Comparison of ENCODE assay signal across 23 cellular contexts in the genomic region with DNA sequence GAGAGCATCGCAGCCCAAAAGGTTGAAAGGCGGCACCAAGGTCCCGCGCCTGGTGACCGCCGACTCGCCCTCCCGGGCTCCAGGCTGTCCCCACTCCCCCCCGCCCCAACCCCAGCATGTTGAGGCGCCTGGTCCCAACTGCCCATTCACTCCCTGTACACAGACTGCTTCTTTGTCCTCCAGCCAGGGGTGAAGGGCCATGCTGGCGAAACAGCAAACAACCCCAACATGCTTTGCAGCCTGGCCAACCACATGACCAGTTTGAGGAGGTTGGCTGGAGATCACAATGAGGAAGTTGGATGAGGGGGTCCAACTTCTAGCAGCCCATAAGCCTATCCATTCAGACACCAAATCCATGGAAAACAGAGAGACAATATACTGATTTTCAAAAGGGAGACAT. TPM values are rescaled to one million over a fixed set of nuclear protein-coding genes. Genes with fewer than 3 reads are reported as not detected.
A peak's percentile ranks its signal among the peaks of the same experiment; 100 is the strongest.
DNase-seq lines count a peak whose midpoint lies in the region; ATAC-seq and TF ChIP-seq lines count a peak whose summit lies in the region.
"Had no signal": no experiment of that assay in that cellular context is flagged by ENCODE, and none has a peak within 500 bp of the region (broad histone marks: within the 10 kb centered on the region; RNA-seq: fewer than 3 reads in every experiment).

No MANE protein-coding gene starts in this region.

- peaks cover 3 to 78% (median 38%) of the 10 kb centered on the region in 4 donors for H3K4me1 ChIP-seq in tibial nerve

- no peaks in the 10 kb centered on the region for H3K27me3 Mint-ChIP-seq in activated naive CD8-positive, alpha-beta T cell treated with anti-CD3 and anti-CD28 coated beads, Interleukin-2, amount 10 ng/mL, durations not matched to agents 7 days and 5 days
- no peaks in the 10 kb centered on the region for H3K27me3 Mint-ChIP-seq in activated naive CD8-positive, alpha-beta T cell treated with anti-CD3 and anti-CD28 coated beads, Interleukin-2, amount 50 U/mL, for 24 hours
- H3K27me3 Mint-ChIP-seq: activated CD4-positive, alpha-beta T cell treated with anti-CD3 and anti-CD28 coated beads, Interleukin-2, amount 10 ng/mL, durations not matched to agents 7 days and 5 days; activated CD8-positive, alpha-beta memory T cell treated with anti-CD3 and anti-CD28 coated beads, Interleukin-2, amount 10 ng/mL, durations not matched to agents 7 days and 5 days; activated naive CD4-positive, alpha-beta T cell treated with anti-CD3 and anti-CD28 coated beads, Interleukin-2, amount 10 ng/mL, durations not matched to agents 7 days and 5 days; T-helper 17 cell had no signal

- no peaks in the 10 kb centered on the region for H3K27me3 ChIP-seq in tibial nerve
- H3K27me3 ChIP-seq: testis had no signal

- TF ChIP-seq CTCF in tibial nerve (IDR thresholded peaks at IDR 0.05) = no peak

- 54 to 65% methylated on average over 11 of the region's 11 CpGs for WGBS in tibial nerve, 2 donors

- no peak for ATAC-seq in activated naive CD8-positive, alpha-beta T cell treated with anti-CD3 and anti-CD28 coated beads, Interleukin-2, amount 10 ng/mL, durations not matched to agents 7 days and 5 days (ENCODE audit: low read depth)
- no peak for ATAC-seq in activated naive CD8-positive, alpha-beta T cell treated with anti-CD3 and anti-CD28 coated beads, Interleukin-2, amount 50 U/mL, for 24 hours
- ATAC-seq in HG03469 (IDR thresholded peaks at IDR 0.05; ENCODE audit: unreplicated experiment) = no peak
- ATAC-seq: activated CD8-positive, alpha-beta memory T cell treated with anti-CD3 and anti-CD28 coated beads, Interleukin-2, amount 10 ng/mL, durations not matched to agents 7 days and 5 days; left lobe of liver; T-helper 17 cell had no signal

- H3K27ac Mint-ChIP-seq in activated naive CD8-positive, alpha-beta T cell treated with anti-CD3 and anti-CD28 coated beads, Interleukin-2, amount 10 ng/mL, durations not matched to agents 7 days and 5 days = peak overlapping the region; percentile 34
- no peak overlapping the region for H3K27ac Mint-ChIP-seq in activated naive CD8-positive, alpha-beta T cell treated with anti-CD3 and anti-CD28 coated beads, Interleukin-2, amount 50 U/mL, for 24 hours
- H3K27ac Mint-ChIP-seq: activated CD4-positive, alpha-beta T cell treated with anti-CD3 and anti-CD28 coated beads, Interleukin-2, amount 10 ng/mL, durations not matched to agents 7 days and 5 days; activated CD8-positive, alpha-beta memory T cell treated with anti-CD3 and anti-CD28 coated beads, Interleukin-2, amount 10 ng/mL, durations not matched to agents 7 days and 5 days; activated naive CD4-positive, alpha-beta T cell treated with anti-CD3 and anti-CD28 coated beads, Interleukin-2, amount 10 ng/mL, durations not matched to agents 7 days and 5 days; mesothelial cell of epicardium; T-helper 17 cell had no signal

- H3K4me3 Mint-ChIP-seq in activated naive CD8-positive, alpha-beta T cell treated with anti-CD3 and anti-CD28 coated beads, Interleukin-2, amount 10 ng/mL, durations not matched to agents 7 days and 5 days = no peak overlapping the region
- H3K4me3 Mint-ChIP-seq in activated naive CD8-positive, alpha-beta T cell treated with anti-CD3 and anti-CD28 coated beads, Interleukin-2, amount 50 U/mL, for 24 hours = no peak overlapping the region
- H3K4me3 Mint-ChIP-seq: activated CD4-positive, alpha-beta T cell treated with anti-CD3 and anti-CD28 coated beads, Interleukin-2, amount 10 ng/mL, durations not matched to agents 7 days and 5 days; activated CD8-positive, alpha-beta memory T cell treated with anti-CD3 and anti-CD28 coated beads, Interleukin-2, amount 10 ng/mL, durations not matched to agents 7 days and 5 days; activated naive CD4-positive, alpha-beta T cell treated with anti-CD3 and anti-CD28 coated beads, Interleukin-2, amount 10 ng/mL, durations not matched to agents 7 days and 5 days; mesothelial cell of epicardium; T-helper 17 cell had no signal

- TF ChIP-seq EP300 in tibial nerve (IDR thresholded peaks at IDR 0.05) = peak in 1 of 2 donors; percentile 88

- TF ChIP-seq POLR2A in tibial nerve (IDR thresholded peaks at IDR 0.05) = no peak

- H3K9me3 ChIP-seq in tibial nerve = no peaks in the 10 kb centered on the region
- H3K9me3 ChIP-seq: MG63, testis had no signal

- H3K4me1 Mint-ChIP-seq in activated naive CD8-positive, alpha-beta T cell treated with anti-CD3 and anti-CD28 coated beads, Interleukin-2, amount 10 ng/mL, durations not matched to agents 7 days and 5 days = peaks cover 7% of the 10 kb centered on the region
- no peaks in the 10 kb centered on the region for H3K4me1 Mint-ChIP-seq in activated naive CD8-positive, alpha-beta T cell treated with anti-CD3 and anti-CD28 coated beads, Interleukin-2, amount 50 U/mL, for 24 hours
- H3K4me1 Mint-ChIP-seq: activated CD8-positive, alpha-beta memory T cell treated with anti-CD3 and anti-CD28 coated beads, Interleukin-2, amount 10 ng/mL, durations not matched to agents 7 days and 5 days; activated naive CD4-positive, alpha-beta T cell treated with anti-CD3 and anti-CD28 coated beads, Interleukin-2, amount 10 ng/mL, durations not matched to agents 7 days and 5 days had no signal

- H3K4me3 ChIP-seq in tibial nerve = peak overlapping the region in 1 of 4 donors; percentile 41
- H3K4me3 ChIP-seq: K562, MG63, testis had no signal

- peak overlapping the region; percentile 69 to 90 (median 84) for H3K27ac ChIP-seq in tibial nerve
- H3K27ac ChIP-seq: testis, WERI-Rb-1 had no signal

- H3K36me3 Mint-ChIP-seq in activated naive CD8-positive, alpha-beta T cell treated with anti-CD3 and anti-CD28 coated beads, Interleukin-2, amount 10 ng/mL, durations not matched to agents 7 days and 5 days = no peaks in the 10 kb centered on the region
- H3K36me3 Mint-ChIP-seq in activated naive CD8-positive, alpha-beta T cell treated with anti-CD3 and anti-CD28 coated beads, Interleukin-2, amount 50 U/mL, for 24 hours (ENCODE audit: low read depth) = no peaks in the 10 kb centered on the region
- H3K36me3 Mint-ChIP-seq: activated CD8-positive, alpha-beta memory T cell treated with anti-CD3 and anti-CD28 coated beads, Interleukin-2, amount 10 ng/mL, durations not matched to agents 7 days and 5 days; activated naive CD4-positive, alpha-beta T cell treated with anti-CD3 and anti-CD28 coated beads, Interleukin-2, amount 10 ng/mL, durations not matched to agents 7 days and 5 days; mesothelial cell of epicardium had no signal

- no peak for DNase-seq in activated naive CD8-positive, alpha-beta T cell treated with anti-CD3 and anti-CD28 coated beads, Interleukin-2, amount 10 ng/mL, durations not matched to agents 7 days and 5 days
- DNase-seq in activated naive CD8-positive, alpha-beta T cell treated with anti-CD3 and anti-CD28 coated beads, Interleukin-2, amount 50 U/mL, for 24 hours = no peak
- DNase-seq in globus pallidus (ENCODE audit: low spot score) (peak; percentile 94), nucleus accumbens (lab: John Stamatoyannopoulos, UW) (peak in 51 of 56 donors; percentile 23 to 92 (median 73)), tibial nerve (ENCODE audit: low spot score in 2 of 2) (no peak), NCI-H345 (lab: John Stamatoyannopoulos, UW) (no peak), AML-193 (lab: John Stamatoyannopoulos, UW) (no peak)
- DNase-seq: 8988T; activated CD4-positive, alpha-beta T cell treated with anti-CD3 and anti-CD28 coated beads, Interleukin-2, amount 10 ng/mL, durations not matched to agents 7 days and 5 days; activated CD8-positive, alpha-beta memory T cell treated with anti-CD3 and anti-CD28 coated beads, Interleukin-2, amount 10 ng/mL, durations not matched to agents 7 days and 5 days; activated naive CD4-positive, alpha-beta T cell treated with anti-CD3 and anti-CD28 coated beads, Interleukin-2, amount 10 ng/mL, durations not matched to agents 7 days and 5 days; H9; MG63; NCI-H1436; NCI-H526; stimulated activated CD8-positive, alpha-beta memory T cell treated with anti-CD3 and anti-CD28 coated beads, Interleukin-4, amount 100 ng/mL, for 48 hours; T-helper 17 cell; testis; WERI-Rb-1 had no signal

- POLR2A ChIA-PET in activated naive CD8-positive, alpha-beta T cell treated with anti-CD3 and anti-CD28 coated beads, Interleukin-2, amount 10 ng/mL, durations not matched to agents 7 days and 5 days (lab: Charles Lee) = no interaction called here

- no peaks in the 10 kb centered on the region for H3K36me3 ChIP-seq in tibial nerve
- H3K36me3 ChIP-seq: MG63 had no signal

- no peaks in the 10 kb centered on the region for H3K9me3 Mint-ChIP-seq in activated naive CD8-positive, alpha-beta T cell treated with anti-CD3 and anti-CD28 coated beads, Interleukin-2, amount 10 ng/mL, durations not matched to agents 7 days and 5 days
- H3K9me3 Mint-ChIP-seq in activated naive CD8-positive, alpha-beta T cell treated with anti-CD3 and anti-CD28 coated beads, Interleukin-2, amount 50 U/mL, for 24 hours = no peaks in the 10 kb centered on the region
- H3K9me3 Mint-ChIP-seq: activated CD4-positive, alpha-beta T cell treated with anti-CD3 and anti-CD28 coated beads, Interleukin-2, amount 10 ng/mL, durations not matched to agents 7 days and 5 days; activated naive CD4-positive, alpha-beta T cell treated with anti-CD3 and anti-CD28 coated beads, Interleukin-2, amount 10 ng/mL, durations not matched to agents 7 days and 5 days; H9; mesothelial cell of epicardium had no signal

RNA-seq across cellular contexts. Expression of gene PDE9A, which starts 13.5 kb away (rescaled TPM):
- 1 to 10 TPM; 7.5 to 9.5 TPM for total RNA-seq in activated naive CD8-positive, alpha-beta T cell treated with anti-CD3 and anti-CD28 coated beads, Interleukin-2, amount 10 ng/mL, durations not matched to agents 7 days and 5 days
- total RNA-seq in tibial nerve = 10 to 100 TPM; 26.7 to 30.6 (median 28.7) TPM

Comparison
In these comparisons a context has a peak if more than half of its experiments do, and no peak if none do; other contexts are left out.
1. DNase-seq: peak in globus pallidus (single experiment) and nucleus accumbens (51 of 56); none in activated naive CD8-positive, alpha-beta T cell treated with anti-CD3 and anti-CD28 coated beads, Interleukin-2, amount 10 ng/mL, durations not matched to agents 7 days and 5 days (single experiment), activated naive CD8-positive, alpha-beta T cell treated with anti-CD3 and anti-CD28 coated beads, Interleukin-2, amount 50 U/mL, for 24 hours (single experiment), tibial nerve (0 of 2), NCI-H345 (single experiment) and AML-193 (0 of 2).